In genomic region chr7:150313367-150313809, GRCh38 we compare ENCODE assay signal across 17 cellular contexts. TPM values are rescaled to one million over a fixed set of nuclear protein-coding genes. Genes with fewer than 3 reads are reported as not detected.
A peak's percentile ranks its signal among the peaks of the same experiment; 100 is the strongest.
DNase-seq lines count a peak whose midpoint lies in the region; ATAC-seq and TF ChIP-seq lines count a peak whose summit lies in the region.
"Had no signal": no experiment of that assay in that cellular context is flagged by ENCODE, and none has a peak within 500 bp of the region (broad histone marks: within the 10 kb centered on the region; RNA-seq: fewer than 3 reads in every experiment).

No MANE protein-coding gene starts in this region.

- H3K4me3 ChIP-seq in CD8-positive, alpha-beta memory T cell (ENCODE audit: low read length): peak overlapping the region; percentile 30
- no peak overlapping the region for H3K4me3 ChIP-seq in mesendoderm (ENCODE audit: low read length)
- H3K4me3 ChIP-seq: BLaER1 treated with 17β-estradiol and CSF1 and Interleukin-3, amounts not matched to agents 10 nM and 100 nM; SK-N-MC had no signal

- no peak overlapping the region for H2BK120ac ChIP-seq in mesendoderm (ENCODE audit: low read depth, low read length)

- peak overlapping the region; percentile 90 for H3K27ac ChIP-seq in CD8-positive, alpha-beta memory T cell (ENCODE audit: low read depth, low read length)
- H3K27ac ChIP-seq in mesendoderm (ENCODE audit: low read depth, low read length): no peak overlapping the region
- H3K27ac ChIP-seq: BLaER1 treated with 17β-estradiol and CSF1 and Interleukin-3, amounts not matched to agents 10 nM and 100 nM; SK-N-MC had no signal

- no peaks in the 10 kb centered on the region for H3K79me1 ChIP-seq in mesendoderm (ENCODE audit: low read length)

- DNase-seq in CD8-positive, alpha-beta memory T cell: no peak
- DNase-seq in OCI-M1 (lab: John Stamatoyannopoulos, UW): peak; percentile 77
- DNase-seq in WTC11 (ENCODE audit: low spot score): no peak
- DNase-seq in mesendoderm: peak; percentile 32
- DNase-seq in hypothalamus (lab: John Stamatoyannopoulos, UW): no peak
- DNase-seq in T1000 (lab: John Stamatoyannopoulos, UW): no peak
- DNase-seq: DMS153, KBM-7, NCI-H1417 treated with DMSO at 0.1 percent for 48 hours, NCI-H1930, NCI-H2171 treated with DMSO at 0.1 percent for 48 hours, NCI-H446 treated with DMSO at 0.1 percent for 48 hours had no signal

- peaks cover 0 to 13% (median 8%) of the 10 kb centered on the region in 3 donors for H3K36me3 Mint-ChIP-seq in CD8-positive, alpha-beta memory T cell
- peaks cover 5% of the 10 kb centered on the region; the same call in 1 of the 2 replicates for H3K36me3 Mint-ChIP-seq in WTC11

- CTCF ChIA-PET in CD8-positive, alpha-beta memory T cell (lab: Charles Lee): no interaction called here
- CTCF ChIA-PET in WTC11 (lab: Charles Lee): interaction anchor here (0.5 to 1.5 kb wide), 2 partner anchors 16 to 466 kb away, joined by 3 read pairs; no protein-coding TSS in a partner anchor

- H3K4me1 ChIP-seq in CD8-positive, alpha-beta memory T cell (ENCODE audit: insufficient read depth, low read length): no peaks in the 10 kb centered on the region
- H3K4me1 ChIP-seq in mesendoderm (ENCODE audit: control insufficient read depth, low read depth, low read length): peaks cover 8% of the 10 kb centered on the region
- H3K4me1 ChIP-seq: BLaER1 treated with 17β-estradiol and CSF1 and Interleukin-3, amounts not matched to agents 10 nM and 100 nM had no signal

- H3K27me3 Mint-ChIP-seq in CD8-positive, alpha-beta memory T cell: peaks cover 0 to 1% of the 10 kb centered on the region in 2 donors
- no peaks in the 10 kb centered on the region; the same call in 1 of the 2 replicates for H3K27me3 Mint-ChIP-seq in WTC11 (ENCODE audit: low read depth)

- POLR2A ChIA-PET in CD8-positive, alpha-beta memory T cell (lab: Charles Lee): no interaction called here
- POLR2A ChIA-PET in WTC11 (lab: Charles Lee): no interaction called here

- ATAC-seq in WTC11: peak; percentile 21; the same call in 1 of the 2 replicates
- ATAC-seq in GM21528 (IDR thresholded peaks at IDR 0.05; ENCODE audit: low FRiP score, unreplicated experiment): no peak
- ATAC-seq in GM18498 (IDR thresholded peaks at IDR 0.05; ENCODE audit: unreplicated experiment): no peak

- H3K9ac ChIP-seq in mesendoderm (ENCODE audit: low read length): no peak overlapping the region
- H3K9ac ChIP-seq: BLaER1 treated with 17β-estradiol and CSF1 and Interleukin-3, amounts not matched to agents 10 nM and 100 nM had no signal

- H4K8ac ChIP-seq in mesendoderm (ENCODE audit: low read depth, low read length): no peak overlapping the region

- no peaks in the 10 kb centered on the region for H3K9me3 ChIP-seq in CD8-positive, alpha-beta memory T cell (ENCODE audit: low read length)
- H3K9me3 ChIP-seq: BLaER1 treated with 17β-estradiol and CSF1 and Interleukin-3, amounts not matched to agents 10 nM and 100 nM had no signal

- no peak overlapping the region for H2AK5ac ChIP-seq in mesendoderm (ENCODE audit: low read length)

- no peak overlapping the region for H3K4me2 ChIP-seq in mesendoderm (ENCODE audit: low read length)

- TF ChIP-seq CTCF in WTC11 (IDR thresholded peaks at IDR 0.05): no peak

- H3K4me1 Mint-ChIP-seq in CD8-positive, alpha-beta memory T cell: peaks cover 0 to 5% (median 0%) of the 10 kb centered on the region in 3 donors
- H3K4me1 Mint-ChIP-seq in WTC11: peaks cover 37% of the 10 kb centered on the region

- no peak overlapping the region for H3K4me3 Mint-ChIP-seq in CD8-positive, alpha-beta memory T cell
- no peak overlapping the region for H3K4me3 Mint-ChIP-seq in WTC11

- no peak overlapping the region for H3K4ac ChIP-seq in mesendoderm (ENCODE audit: low read depth, low read length)

- H3K36me3 ChIP-seq in CD8-positive, alpha-beta memory T cell (ENCODE audit: insufficient read depth, low read length): no peaks in the 10 kb centered on the region
- H3K36me3 ChIP-seq in mesendoderm (ENCODE audit: control insufficient read depth, insufficient read depth, low read length): no peaks in the 10 kb centered on the region
- H3K36me3 ChIP-seq: BLaER1 treated with 17β-estradiol and CSF1 and Interleukin-3, amounts not matched to agents 10 nM and 100 nM had no signal

- H3K18ac ChIP-seq in mesendoderm (ENCODE audit: low read length): no peak overlapping the region

- peak overlapping the region; percentile 4 for H2BK5ac ChIP-seq in mesendoderm (ENCODE audit: low read length)

- no peaks in the 10 kb centered on the region for H3K79me2 ChIP-seq in mesendoderm (ENCODE audit: control insufficient read depth, insufficient read depth, low read length)

- H3K23ac ChIP-seq in mesendoderm (ENCODE audit: low read length): no peak overlapping the region

- H4K5ac ChIP-seq in mesendoderm (ENCODE audit: low read length): no peak overlapping the region

- H3K27ac Mint-ChIP-seq in CD8-positive, alpha-beta memory T cell: no peak overlapping the region
- 0 out of 2 replicates have a peak overlapping the region, but pooled peaks have one; percentile 1 for H3K27ac Mint-ChIP-seq in WTC11

- no peak overlapping the region for H2BK15ac ChIP-seq in mesendoderm (replicated peaks; ENCODE audit: low read depth)

- WGBS in mesendoderm (ENCODE audit: extremely low coverage, insufficient coverage, low lambda C conversion rate): no CpG with 5 or more reads among the region's 3 CpGs

- H3K27me3 ChIP-seq in CD8-positive, alpha-beta memory T cell (ENCODE audit: insufficient read depth, low read length, poor library complexity, severe bottlenecking): no peaks in the 10 kb centered on the region
- no peaks in the 10 kb centered on the region for H3K27me3 ChIP-seq in mesendoderm (ENCODE audit: insufficient read depth, low read length, poor library complexity)
- H3K27me3 ChIP-seq: BLaER1 treated with 17β-estradiol and CSF1 and Interleukin-3, amounts not matched to agents 10 nM and 100 nM had no signal

- H3K56ac ChIP-seq in mesendoderm (ENCODE audit: low read length): peak overlapping the region; percentile 45

- H3K9me3 Mint-ChIP-seq in CD8-positive, alpha-beta memory T cell: no peaks in the 10 kb centered on the region
- H3K9me3 Mint-ChIP-seq in WTC11: peaks cover 5% of the 10 kb centered on the region

TF ChIP-seq in WTC11, 78 proteins besides CTCF, POLR2A, EP300 and RAD21:
- TF ChIP-seq ZNF423 (CRISPR knock-in tag; IDR thresholded peaks at IDR 0.05): no peak
- TF ChIP-seq ZNF219 (CRISPR knock-in tag; IDR thresholded peaks at IDR 0.05; ENCODE audit: borderline replicate concordance): no peak
- no peak for TF ChIP-seq RORB (CRISPR knock-in tag; IDR thresholded peaks at IDR 0.05)

RNA-seq across cellular contexts. Expression of gene LRRC61, which starts 9.8 kb away (rescaled TPM):
- total RNA-seq in CD8-positive, alpha-beta memory T cell: 10 to 100 TPM; 27.9 to 32.0 TPM
- polyA plus RNA-seq in CD8-positive, alpha-beta memory T cell: 25.8 TPM
- total RNA-seq in WTC11 (2021): 27.7 to 33.3 TPM (median 32.7 TPM) in 3 replicates
- polyA plus RNA-seq in mesendoderm (2013, experiment 1 of 2): 0.42 TPM
- polyA plus RNA-seq in mesendoderm (2013, experiment 2 of 2): 0.27 TPM
- total RNA-seq: A172 had no signal

RNA-seq across cellular contexts. Expression of gene ACTR3C, which starts 10.0 kb away (rescaled TPM):
- total RNA-seq in CD8-positive, alpha-beta memory T cell: 1 to 10 TPM; 4.5 to 6.6 TPM
- 4.7 TPM for polyA plus RNA-seq in CD8-positive, alpha-beta memory T cell
- 0.96 to 1.5 TPM (median 1.4 TPM) in 3 replicates for total RNA-seq in WTC11 (2021)
- not detected for polyA plus RNA-seq in mesendoderm (2013, experiment 1 of 2)
- 0.06 TPM for polyA plus RNA-seq in mesendoderm (2013, experiment 2 of 2)

RNA-seq across cellular contexts. Expression of gene RARRES2, which starts 28.0 kb away (rescaled TPM):
- not detected for total RNA-seq in CD8-positive, alpha-beta memory T cell
- not detected for polyA plus RNA-seq in CD8-positive, alpha-beta memory T cell
- 193 to 230 TPM (median 197 TPM) in 3 replicates for total RNA-seq in WTC11 (2021)
- polyA plus RNA-seq in mesendoderm (2013, experiment 1 of 2): 54.9 TPM
- 57.8 TPM for polyA plus RNA-seq in mesendoderm (2013, experiment 2 of 2)

RNA-seq across cellular contexts. Expression of gene REPIN1, which starts 55.2 kb away (rescaled TPM):
- total RNA-seq in CD8-positive, alpha-beta memory T cell: 10 to 100 TPM; 57.0 to 58.2 TPM
- 60.8 TPM for polyA plus RNA-seq in CD8-positive, alpha-beta memory T cell
- 105 to 130 TPM (median 112 TPM) in 3 replicates for total RNA-seq in WTC11 (2021)
- 47.8 TPM for polyA plus RNA-seq in mesendoderm (2013, experiment 1 of 2)
- polyA plus RNA-seq in mesendoderm (2013, experiment 2 of 2): 51.6 TPM

Comparison
In these comparisons a context has a peak if more than half of its experiments do, and no peak if none do; other contexts are left out.
1. DNase-seq: peak in OCI-M1 (single experiment) and mesendoderm (single experiment); none in CD8-positive, alpha-beta memory T cell (0 of 5), WTC11 (single experiment), hypothalamus (0 of 51) and T1000 (single experiment).
2. RNA of gene RARRES2, which starts 28.0 kb away (total RNA-seq): 193 to 230 TPM in WTC11; not detected in CD8-positive, alpha-beta memory T cell; every median in the first group is over 100 times any median in the second.